In the genomic region with DNA sequence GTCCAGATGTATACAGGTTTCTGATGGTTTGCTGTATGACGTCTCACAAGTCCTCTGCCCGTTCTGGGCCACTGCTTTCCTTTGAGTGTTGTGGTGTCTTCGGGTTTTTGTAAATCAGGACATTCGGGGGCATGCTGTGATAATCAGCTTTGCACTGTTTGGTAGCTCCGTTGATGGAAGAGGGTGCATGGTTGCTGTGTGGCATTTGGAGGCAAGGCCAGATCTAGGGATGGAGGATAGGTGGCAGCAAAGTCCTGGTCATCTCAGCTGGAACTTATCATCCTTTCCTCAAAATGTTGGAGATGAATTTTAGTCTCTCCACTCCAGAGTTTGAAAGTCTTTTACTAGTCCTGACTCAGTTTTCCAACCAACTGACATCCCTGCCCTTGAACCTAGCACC, we compare ENCODE assay signal across 11 cellular contexts.
A peak's percentile ranks its signal among the peaks of the same experiment; 100 is the strongest.
DNase-seq lines count a peak whose midpoint lies in the region; ATAC-seq, FAIRE-seq and TF ChIP-seq lines count a peak whose summit lies in the region.
"Had no signal": no experiment of that assay in that cellular context is flagged by ENCODE, and none has a peak within 500 bp of the region (broad histone marks: within the 10 kb centered on the region; RNA-seq: fewer than 3 reads in every experiment).

No MANE protein-coding gene starts in this region.

- H3K36me3 Mint-ChIP-seq in CD8-positive, alpha-beta T cell = no peaks in the 10 kb centered on the region

- no peaks in the 10 kb centered on the region for H3K9me3 Mint-ChIP-seq in CD8-positive, alpha-beta T cell

- H3K4me3 Mint-ChIP-seq in CD8-positive, alpha-beta T cell = no peak overlapping the region

- no peaks in the 10 kb centered on the region for H3K4me1 ChIP-seq in CD8-positive, alpha-beta T cell (ENCODE audit: insufficient read depth, low read length)

- CTCF ChIA-PET in CD8-positive, alpha-beta T cell (lab: Charles Lee) = no interaction called here

- POLR2A ChIA-PET in CD8-positive, alpha-beta T cell (lab: Charles Lee) = no interaction called here

- no peak for FAIRE-seq in GM12892 (lab: Jason Lieb, UNC)

- no peak overlapping the region for H3K4me3 ChIP-seq in GM12875 (ENCODE audit: low read depth, low read length)
- H3K4me3 ChIP-seq in CD8-positive, alpha-beta T cell (ENCODE audit: low read depth, low read length) = no peak overlapping the region

- peaks cover 6% of the 10 kb centered on the region for H3K27me3 Mint-ChIP-seq in CD8-positive, alpha-beta T cell (ENCODE audit: low read depth)

- H3K27ac ChIP-seq in C4-2B = no peak overlapping the region
- no peak overlapping the region for H3K27ac ChIP-seq in CD8-positive, alpha-beta T cell (ENCODE audit: low read depth, low read length)

- ATAC-seq in left lobe of liver = peak; percentile 70
- no peak for ATAC-seq in GM19023 (IDR thresholded peaks at IDR 0.05; ENCODE audit: unreplicated experiment)
- ATAC-seq in CD8-positive, alpha-beta T cell = no peak
- no peak for ATAC-seq in GM18858 (IDR thresholded peaks at IDR 0.05; ENCODE audit: unreplicated experiment)

- TF ChIP-seq CTCF in C4-2B (conservative IDR thresholded peaks at IDR 0.05) (peak; percentile 47), GM12875 (IDR thresholded peaks at IDR 0.05; ENCODE audit: borderline replicate concordance, insufficient read depth, low read depth, low read length) (0 out of 2 replicates have a peak, but pooled peaks have one; percentile 19)
- TF ChIP-seq CTCF in CD8-positive, alpha-beta T cell (IDR thresholded peaks at IDR 0.05) = no peak

- in situ Hi-C loops in SK-MEL-5 (cut with HindIII; ENCODE audit: low pct_unique_long_range_greater_than_20kb, low sequenced_read_pairs) = no loop called here

- no peaks in the 10 kb centered on the region for H3K9me3 ChIP-seq in CD8-positive, alpha-beta T cell (ENCODE audit: low read length)

- no peaks in the 10 kb centered on the region for H3K27me3 ChIP-seq in CD8-positive, alpha-beta T cell (ENCODE audit: insufficient read depth, low read length)

- intact Hi-C loops in CD8-positive, alpha-beta T cell (cut with DNase I, micrococcal nuclease) = no loop called here

- TF ChIP-seq POLR2A in GM12892 (IDR thresholded peaks at IDR 0.05; ENCODE audit: low read depth, low read length) = no peak

- no peaks in the 10 kb centered on the region for H3K4me1 Mint-ChIP-seq in CD8-positive, alpha-beta T cell (ENCODE audit: low read depth)

- H3K36me3 ChIP-seq in CD8-positive, alpha-beta T cell (ENCODE audit: insufficient read depth, low read length) = no peaks in the 10 kb centered on the region

- DNase-seq in SK-MEL-5 (ENCODE audit: low read depth, low spot score) (peak; percentile 43), left lobe of liver (ENCODE audit: low spot score) (no peak), GM12892 (ENCODE audit: insufficient read length) (no peak)
- DNase-seq in CD8-positive, alpha-beta T cell = no peak
- DNase-seq: effector CD4-positive, alpha-beta T cell; islet precursor cell; T-helper 2 cell had no signal

- H3K27ac Mint-ChIP-seq in CD8-positive, alpha-beta T cell = no peak overlapping the region
